ENCODE assay signal across 16 cellular contexts in genomic region chr7:139382439-139382838, GRCh38.
"Had no signal": no experiment of that assay in that cellular context is flagged by ENCODE, and none has a peak within 500 bp of the region (broad histone marks: within the 10 kb centered on the region; RNA-seq: fewer than 3 reads in every experiment).

No MANE protein-coding gene starts in this region.

- H3K27me3 ChIP-seq: vagina had no signal

- H3K4me1 Mint-ChIP-seq: brain, WTC11 had no signal

- H3K27ac ChIP-seq: thoracic aorta, vagina had no signal

- H3K27ac Mint-ChIP-seq: activated naive CD4-positive, alpha-beta T cell treated with anti-CD3 and anti-CD28 coated beads, Interleukin-2, amount 50 U/mL, for 24 hours; brain; type B pancreatic cell; WTC11 had no signal

- H3K9me3 ChIP-seq: thoracic aorta, vagina had no signal

- ATAC-seq: WTC11 had no signal

- H3K4me3 ChIP-seq: lung, thoracic aorta, vagina had no signal

- H3K9me3 Mint-ChIP-seq: activated naive CD4-positive, alpha-beta T cell treated with anti-CD3 and anti-CD28 coated beads, Interleukin-2, amount 50 U/mL, for 24 hours; brain; naive B cell; type B pancreatic cell; WTC11 had no signal

- H3K27me3 Mint-ChIP-seq: activated naive CD4-positive, alpha-beta T cell treated with anti-CD3 and anti-CD28 coated beads, Interleukin-2, amount 50 U/mL, for 24 hours; brain; naive B cell; type B pancreatic cell had no signal

- H3K4me3 Mint-ChIP-seq: activated naive CD4-positive, alpha-beta T cell treated with anti-CD3 and anti-CD28 coated beads, Interleukin-2, amount 50 U/mL, for 24 hours; brain; naive B cell; type B pancreatic cell; WTC11 had no signal

- H3K4me1 ChIP-seq: vagina had no signal

- DNase-seq: activated gamma-delta T cell treated with Interleukin-2 at 50 U/mL for 16 hours; activated T-cell treated with anti-CD3 and anti-CD28 coated beads, Interleukin-2, amount 50 U/mL, for 1 hour; effector CD4-positive, alpha-beta T cell; kidney; naive B cell; nucleus accumbens; stimulated activated CD4-positive, alpha-beta T cell treated with anti-CD3 and anti-CD28 coated beads, Interleukin-2, amount 100 ng/mL, for 48 hours; stimulated activated CD8-positive, alpha-beta memory T cell treated with anti-CD3 and anti-CD28 coated beads, Interleukin-4, amount 100 ng/mL, for 48 hours; stimulated activated naive CD4-positive, alpha-beta T cell had no signal
